ENCODE assay signal across 18 cellular contexts in the genomic region with DNA sequence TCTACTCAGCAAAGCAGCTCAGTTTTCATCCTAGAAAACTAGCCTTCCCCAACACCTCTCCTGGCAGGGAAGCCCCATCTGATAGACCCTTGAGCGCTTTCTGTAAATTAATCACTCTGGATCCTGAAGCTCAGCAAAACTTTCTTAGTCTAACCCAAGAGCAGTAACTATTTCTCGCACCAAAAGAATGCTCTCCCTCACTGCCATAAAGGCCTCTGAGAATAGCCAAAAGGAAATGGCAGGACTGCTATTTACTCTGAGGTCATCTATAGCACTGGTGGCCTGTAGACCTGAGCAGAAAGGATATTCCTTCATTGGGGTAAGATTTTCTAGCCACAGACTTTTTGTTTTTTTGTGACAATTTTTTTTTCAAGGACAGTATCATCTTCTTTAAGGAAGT.
A peak's percentile ranks its signal among the peaks of the same experiment; 100 is the strongest.
DNase-seq lines count a peak whose midpoint lies in the region; ATAC-seq and TF ChIP-seq lines count a peak whose summit lies in the region.
"Had no signal": no experiment of that assay in that cellular context is flagged by ENCODE, and none has a peak within 500 bp of the region (broad histone marks: within the 10 kb centered on the region; RNA-seq: fewer than 3 reads in every experiment).

No MANE protein-coding gene starts in this region.

- TF ChIP-seq CTCF in AG10803 (conservative IDR thresholded peaks at IDR 0.05; ENCODE audit: low read length) (no peak), foreskin fibroblast (IDR thresholded peaks at IDR 0.05; ENCODE audit: low read depth, low read length) (no peak)

- H3K4me3 ChIP-seq in AG10803 (ENCODE audit: low read length) (no peak overlapping the region), foreskin fibroblast (ENCODE audit: low read depth in 1 of 2, low read length in 2 of 2) (no peak overlapping the region)
- H3K4me3 ChIP-seq: HAP-1 had no signal

- peak; percentile 16 for DNase-seq in AG10803 (ENCODE audit: low read depth)
- DNase-seq in NCI-H226 = peak; percentile 54
- DNase-seq in foreskin fibroblast = peak; percentile 3 to 40
- DNase-seq in renal cortical epithelial cell (ENCODE audit: low read depth) = peak; percentile 10
- no peak for DNase-seq in NCI-H2107 treated with DMSO at 0.1 percent for 48 hours (lab: John Stamatoyannopoulos, UW; ENCODE audit: unreplicated experiment)
- DNase-seq in NK-92 treated with Interleukin-12 subunit alpha and Interleukin-12 subunit beta, amount 100 ng/mL, for 24 hours (lab: John Stamatoyannopoulos, UW) = no peak
- no peak for DNase-seq in T-helper 2 cell
- DNase-seq: Caco-2; CD4-positive, CD25-positive, alpha-beta regulatory T cell; DMS153; MV-4-11; NCI-H1417 treated with DMSO at 0.1 percent for 48 hours; NCI-H2029; NCI-H524; SHP77 had no signal

- ATAC-seq in HG03139 (IDR thresholded peaks at IDR 0.05; ENCODE audit: unreplicated experiment) = no peak
- ATAC-seq: Panc1 had no signal

Comparison
In these comparisons a context has a peak if more than half of its experiments do, and no peak if none do; other contexts are left out.
1. DNase-seq: peak in AG10803 (single experiment), NCI-H226 (single experiment), foreskin fibroblast (2 of 2) and renal cortical epithelial cell (single experiment); none in NCI-H2107 treated with DMSO at 0.1 percent for 48 hours (single experiment), NK-92 treated with Interleukin-12 subunit alpha and Interleukin-12 subunit beta, amount 100 ng/mL, for 24 hours (single experiment) and T-helper 2 cell (0 of 5).